In the genomic region with DNA sequence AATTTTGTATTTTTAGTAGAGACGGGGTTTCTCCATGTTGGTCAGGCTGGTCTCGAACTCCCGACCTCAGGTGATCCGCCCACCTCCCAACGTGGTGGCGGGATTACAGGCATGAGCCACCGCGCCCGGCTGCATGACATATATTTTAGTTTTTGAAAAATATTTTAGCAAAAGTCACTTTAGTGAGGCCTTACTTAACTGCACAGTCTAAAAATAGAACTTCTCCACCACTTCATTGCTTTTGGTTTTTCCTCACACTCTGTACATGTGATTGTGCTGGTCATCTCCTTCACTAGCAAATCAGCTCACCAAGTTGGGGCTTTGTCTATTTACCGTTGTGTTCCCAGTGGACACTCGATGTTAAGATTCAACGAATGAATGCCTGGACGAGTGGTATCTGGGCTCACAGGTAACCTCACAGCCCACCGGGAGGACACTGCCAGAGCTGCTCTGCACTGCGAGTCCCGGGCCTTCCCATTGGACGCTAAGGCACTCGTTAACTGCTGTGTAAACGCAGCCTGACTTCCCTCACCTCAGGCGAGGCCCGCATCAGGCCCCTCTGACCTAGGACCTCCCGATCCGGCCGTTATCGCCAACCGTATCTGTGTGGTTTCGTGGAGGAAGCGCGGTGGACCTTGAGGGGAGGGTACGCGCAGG, we compare ENCODE assay signal across 8 cellular contexts. TPM values are rescaled to one million over a fixed set of nuclear protein-coding genes. Genes with fewer than 3 reads are reported as not detected.
A peak's percentile ranks its signal among the peaks of the same experiment; 100 is the strongest.
DNase-seq lines count a peak whose midpoint lies in the region; ATAC-seq lines count a peak whose summit lies in the region.

No MANE protein-coding gene starts in this region.

- ATAC-seq in HG02763 (IDR thresholded peaks at IDR 0.05; ENCODE audit: unreplicated experiment) (peak; percentile 41), T-helper 17 cell (peak; percentile 34)

- H3K9me3 ChIP-seq in T-helper 17 cell (ENCODE audit: control insufficient read depth, low read length, poor library complexity, severe bottlenecking) = no peaks in the 10 kb centered on the region

- H3K36me3 Mint-ChIP-seq in T-helper 17 cell (ENCODE audit: low read depth) = peaks cover 2% of the 10 kb centered on the region

- peak; percentile 85 for DNase-seq in activated CD8-positive, alpha-beta memory T cell treated with anti-CD3 and anti-CD28 coated beads for 24 hours
- no peak for DNase-seq in activated CD8-positive, alpha-beta memory T cell treated with anti-CD3 and anti-CD28 coated beads, Interleukin-2, amount 50 U/mL, for 4 hours
- peak; percentile 43 for DNase-seq in NCI-H1092 (lab: John Stamatoyannopoulos, UW)
- DNase-seq in T-helper 17 cell = peak in 1 of 3 donors; percentile 13
- DNase-seq in central memory CD4-positive, alpha-beta T cell = peak; percentile 39
- peak; percentile 96 for DNase-seq in islet precursor cell
- DNase-seq in stimulated activated CD4-positive, alpha-beta T cell treated with anti-CD3 and anti-CD28 coated beads, Interleukin-12 subunit alpha, Interleukin-12 subunit beta, amount 100 ng/mL, for 4 hours = peak; percentile 49

- H3K4me1 Mint-ChIP-seq in T-helper 17 cell = peaks cover 16% of the 10 kb centered on the region

- peak overlapping the region; percentile 89 for H3K4me3 Mint-ChIP-seq in T-helper 17 cell

- peaks cover 10% of the 10 kb centered on the region for H3K27me3 Mint-ChIP-seq in T-helper 17 cell

- H3K27ac Mint-ChIP-seq in T-helper 17 cell = peak overlapping the region; percentile 98

RNA-seq across cellular contexts. Expression of gene ZNF692, which starts 14.0 kb away (rescaled TPM):
- 10 to 100 TPM; 35.0 to 41.4 TPM for total RNA-seq in T-helper 17 cell

RNA-seq across cellular contexts. Expression of gene PGBD2, which starts 33.2 kb away (rescaled TPM):
- 1 to 10 TPM; 2.1 to 3.6 TPM for total RNA-seq in T-helper 17 cell

RNA-seq across cellular contexts. Expression of gene ZNF672, which starts 34.9 kb away (rescaled TPM):
- 10 to 100 TPM; 23.1 to 28.8 TPM for total RNA-seq in T-helper 17 cell

RNA-seq across cellular contexts. Expression of gene SH3BP5L, which starts 47.2 kb away (rescaled TPM):
- 10 to 100 TPM; 13.3 to 20.0 TPM for total RNA-seq in T-helper 17 cell
